8 cellular contexts compared by ENCODE assay signal in genomic region chr7:4753610-4754432, GRCh38. TPM values are rescaled to one million over a fixed set of nuclear protein-coding genes. Genes with fewer than 3 reads are reported as not detected.
DNase-seq lines count a peak whose midpoint lies in the region; ATAC-seq and TF ChIP-seq lines count a peak whose summit lies in the region.

No MANE protein-coding gene starts in this region.

- no peak overlapping the region for H3K4me3 ChIP-seq in mammary epithelial cell (replicated peaks in 1 of 3; ENCODE audit: insufficient read depth in 1 of 3, low read depth in 2 of 3, low read length in 3 of 3)

- intact Hi-C loops in mammary epithelial cell (cut with micrococcal nuclease): loop anchor here (1.0 to 2.0 kb wide), 4 partner anchors 39 to 143 kb away; no protein-coding TSS in a partner anchor

- WGBS in mammary epithelial cell (ENCODE audit: low coverage, missing lambda C conversion rate): 49% methylated on average over 20 of the region's 30 CpGs

- H3K27ac ChIP-seq in mammary epithelial cell (ENCODE audit: insufficient read depth, low read depth, low read length): no peak overlapping the region

- no TSS peak for BruUV-seq in mammary epithelial cell (replicated peaks; lab: Mats Ljungman, UMichigan)

- CTCF ChIA-PET in mammary epithelial cell (lab: Charles Lee; ENCODE audit: low non-redundant PET): no interaction called here

- DNase-seq in DMS 273 (lab: John Stamatoyannopoulos, UW; ENCODE audit: unreplicated experiment) (peak; percentile 80), DMS 273 treated with DMSO at 0.1 percent for 48 hours (lab: John Stamatoyannopoulos, UW) (no peak), NCI-H1694 (lab: John Stamatoyannopoulos, UW) (peak; percentile 29), mammary epithelial cell (peak; percentile 59), left kidney (ENCODE audit: low read depth, low spot score) (peak; percentile 86)
- peak; percentile 67 for DNase-seq in activated CD4-positive, CD25-positive, alpha-beta regulatory T cell treated with anti-CD3 and anti-CD28 coated beads, Interleukin-2, amount 50 U/mL, for 16 hours (ENCODE audit: low read depth, low spot score)
- DNase-seq in stimulated activated CD4-positive, alpha-beta T cell treated with anti-CD3 and anti-CD28 coated beads, Interleukin-4, amount 100 ng/mL, for 1 hour: peak; percentile 86

- in situ Hi-C loops in mammary epithelial cell (cut with MboI; ENCODE audit: low sequenced_read_pairs in 2 of 2): loop anchor here in 1 of 2 donors (25.0 kb wide), 1 partner anchor 1892 kb away; no protein-coding TSS in a partner anchor

- H3K79me2 ChIP-seq in mammary epithelial cell (ENCODE audit: insufficient read depth, low read length): peaks cover 61% of the 10 kb centered on the region

- no peaks in the 10 kb centered on the region for H3K9me3 ChIP-seq in mammary epithelial cell (replicated peaks; ENCODE audit: insufficient read depth, low read length)

- no peak overlapping the region for H3K9ac ChIP-seq in mammary epithelial cell (ENCODE audit: insufficient read depth, low read length)

- peak; percentile 61 for ATAC-seq in HG02610 (IDR thresholded peaks at IDR 0.05; ENCODE audit: unreplicated experiment)

- peaks cover 11% of the 10 kb centered on the region for H3K36me3 ChIP-seq in mammary epithelial cell (ENCODE audit: insufficient read depth, low read length)

- no peak overlapping the region for H3K4me2 ChIP-seq in mammary epithelial cell (ENCODE audit: insufficient read depth, low read depth, low read length)

- H3K27me3 ChIP-seq in mammary epithelial cell (ENCODE audit: insufficient read depth, low read length): no peaks in the 10 kb centered on the region

- H4K20me1 ChIP-seq in mammary epithelial cell (ENCODE audit: insufficient read depth, low read length): peaks cover 3% of the 10 kb centered on the region

- dilution Hi-C loops in mammary epithelial cell (cut with HindIII; ENCODE audit: low sequenced_read_pairs): no loop called here

- H3K4me1 ChIP-seq in mammary epithelial cell (ENCODE audit: insufficient read depth, low read length): no peaks in the 10 kb centered on the region

- no peak overlapping the region for H2AFZ ChIP-seq in mammary epithelial cell (ENCODE audit: low read depth, low read length)

- peak; percentile 84 to 95 for TF ChIP-seq CTCF in mammary epithelial cell (conservative IDR thresholded peaks at IDR 0.05 in 1 of 2, IDR thresholded peaks at IDR 0.05 in 1 of 2; ENCODE audit: extremely low read depth in 1 of 2, insufficient read depth in 1 of 2, low read depth in 1 of 2, low read length in 2 of 2)

RNA-seq across cellular contexts. Expression of gene AP5Z1, which starts 21.6 kb away (rescaled TPM):
- 10 to 100 TPM; 35.5 to 41.5 TPM for total RNA-seq in mammary epithelial cell
- polyA plus RNA-seq in mammary epithelial cell: 14.3 TPM
- polyA minus RNA-seq in mammary epithelial cell: 3.3 TPM
